ENCODE assay signal across 6 cellular contexts in genomic region chr6:161548713-161549112, GRCh38.
"Had no signal": no experiment of that assay in that cellular context is flagged by ENCODE, and none has a peak within 500 bp of the region (broad histone marks: within the 10 kb centered on the region; RNA-seq: fewer than 3 reads in every experiment).

No MANE protein-coding gene starts in this region.

- H3K27me3 Mint-ChIP-seq: IgD-negative memory B cell had no signal

- ATAC-seq: HepG2, K562 had no signal

- H3K4me3 ChIP-seq: K562 had no signal

- DNase-seq: IMR-90, KBM-7 had no signal

- H3K4me3 Mint-ChIP-seq: IgD-negative memory B cell had no signal

- H3K27ac ChIP-seq: HL-60 had no signal

- H3K27ac Mint-ChIP-seq: IgD-negative memory B cell had no signal

- H3K4me1 Mint-ChIP-seq: IgD-negative memory B cell had no signal
